8 cellular contexts compared by ENCODE assay signal in the genomic region with DNA sequence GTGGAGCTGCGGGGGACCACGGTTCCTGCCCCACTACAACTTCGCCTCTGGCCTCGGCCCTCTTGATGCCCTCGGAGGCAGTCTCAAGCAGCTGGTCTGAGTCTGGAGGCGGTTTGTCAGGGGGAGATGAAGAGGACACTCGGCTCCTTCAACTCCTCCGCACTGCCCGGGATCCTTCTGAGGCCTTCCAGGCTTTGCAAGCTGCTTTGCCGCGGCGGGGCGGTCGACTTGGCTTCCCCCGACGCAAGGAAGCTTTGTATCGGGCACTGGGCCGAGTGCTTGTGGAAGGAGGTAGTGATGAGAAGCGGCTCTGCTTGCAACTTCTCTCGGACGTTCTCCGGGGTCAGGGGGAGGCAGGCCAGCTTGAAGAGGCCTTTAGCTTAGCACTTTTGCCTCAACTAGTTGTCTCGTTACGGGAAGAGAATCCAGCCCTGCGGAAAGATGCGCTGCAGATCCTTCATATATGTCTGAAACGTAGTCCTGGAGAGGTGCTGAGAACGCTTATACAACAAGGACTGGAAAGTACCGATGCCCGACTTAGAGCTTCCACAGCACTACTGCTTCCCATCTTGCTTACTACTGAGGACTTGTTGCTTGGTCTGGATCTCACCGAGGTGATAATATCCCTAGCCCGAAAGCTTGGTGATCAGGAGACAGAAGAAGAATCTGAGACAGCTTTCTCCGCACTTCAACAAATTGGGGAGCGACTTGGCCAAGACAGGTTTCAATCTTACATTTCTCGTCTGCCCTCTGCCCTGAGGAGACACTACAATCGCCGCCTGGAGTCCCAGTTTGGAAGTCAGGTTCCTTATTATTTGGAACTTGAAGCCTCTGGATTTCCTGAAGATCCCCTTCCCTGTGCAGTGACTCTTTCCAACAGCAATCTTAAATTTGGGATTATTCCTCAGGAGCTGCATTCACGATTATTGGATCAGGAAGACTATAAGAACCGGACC. TPM values are rescaled to one million over a fixed set of nuclear protein-coding genes. Genes with fewer than 3 reads are reported as not detected.
DNase-seq lines count a peak whose midpoint lies in the region; ATAC-seq, FAIRE-seq and TF ChIP-seq lines count a peak whose summit lies in the region.

No MANE protein-coding gene starts in this region.

- WGBS in HUES64: 3% methylated on average over 39 of the region's 39 CpGs
- WGBS in heart right ventricle, 2 donors: 2 to 4% methylated on average over 39 of the region's 39 CpGs
- 1 to 4% (median 2%) methylated on average over 39 of the region's 39 CpGs for WGBS in psoas muscle, 3 donors

- no peak for TF ChIP-seq POLR2A in GM12892 (IDR thresholded peaks at IDR 0.05; ENCODE audit: low read depth, low read length)

- no peaks in the 10 kb centered on the region for H3K36me3 ChIP-seq in HUES64 (ENCODE audit: insufficient read depth, low read length)
- H3K36me3 ChIP-seq in heart right ventricle: no peaks in the 10 kb centered on the region
- H3K36me3 ChIP-seq in psoas muscle (ENCODE audit: insufficient read depth in 1 of 2, low read depth in 1 of 2): no peaks in the 10 kb centered on the region

- peaks cover 16% of the 10 kb centered on the region for H3K36me3 Mint-ChIP-seq in activated T-helper 1 cell treated with anti-CD3 and anti-CD28 coated beads, Interleukin-12 subunit alpha, Interleukin-12 subunit beta, Interleukin-2, Interleukin-4 antibody, amounts not matched to agents 30 ng/mL and 10 ng/mL and 1 ng/mL, durations not matched to agents 14 hours and 24 hours and 36 hours (ENCODE audit: low read depth)
- peaks cover 20% of the 10 kb centered on the region for H3K36me3 Mint-ChIP-seq in natural killer cell treated with Interleukin-12 subunit alpha and Interleukin-12 subunit beta and Interleukin-15 and Interleukin-18, amount 100 ng/mL, for 72 hours

- H3K4me3 Mint-ChIP-seq in activated T-helper 1 cell treated with anti-CD3 and anti-CD28 coated beads, Interleukin-12 subunit alpha, Interleukin-12 subunit beta, Interleukin-2, Interleukin-4 antibody, amounts not matched to agents 30 ng/mL and 10 ng/mL and 1 ng/mL, durations not matched to agents 14 hours and 24 hours and 36 hours: no peak overlapping the region
- H3K4me3 Mint-ChIP-seq in natural killer cell treated with Interleukin-12 subunit alpha and Interleukin-12 subunit beta and Interleukin-15 and Interleukin-18, amount 100 ng/mL, for 72 hours: no peak overlapping the region

- TF ChIP-seq CTCF in AG09309 (IDR thresholded peaks at IDR 0.05; ENCODE audit: control insufficient read depth, insufficient read depth, low read depth, low read length, missing control alignments): no peak
- TF ChIP-seq CTCF in heart right ventricle (IDR thresholded peaks at IDR 0.05): peak in 1 of 9 donors; percentile 6
- no peak for TF ChIP-seq CTCF in psoas muscle (IDR thresholded peaks at IDR 0.05)
- TF ChIP-seq CTCF in GM10248 (IDR thresholded peaks at IDR 0.05; ENCODE audit: control extremely low read depth, extremely low read depth, low read depth, missing control alignments): no peak

- H3K9ac ChIP-seq in HUES64 (ENCODE audit: low read depth, low read length): peak overlapping the region; percentile 64

- no peaks in the 10 kb centered on the region for H3K9me3 ChIP-seq in HUES64 (ENCODE audit: insufficient read depth, low read depth, low read length)
- H3K9me3 ChIP-seq in heart right ventricle: no peaks in the 10 kb centered on the region
- H3K9me3 ChIP-seq in psoas muscle: no peaks in the 10 kb centered on the region

- no peak overlapping the region for H3K27ac Mint-ChIP-seq in activated T-helper 1 cell treated with anti-CD3 and anti-CD28 coated beads, Interleukin-12 subunit alpha, Interleukin-12 subunit beta, Interleukin-2, Interleukin-4 antibody, amounts not matched to agents 30 ng/mL and 10 ng/mL and 1 ng/mL, durations not matched to agents 14 hours and 24 hours and 36 hours
- no peak overlapping the region for H3K27ac Mint-ChIP-seq in natural killer cell treated with Interleukin-12 subunit alpha and Interleukin-12 subunit beta and Interleukin-15 and Interleukin-18, amount 100 ng/mL, for 72 hours

- POLR2A ChIA-PET in GM10248 (lab: Yijun Ruan, JAX): interaction anchor here (1.3 kb wide), 1 partner anchor 171 kb away, joined by 3 read pairs; a partner anchor contains a TSS

- peaks cover 51% of the 10 kb centered on the region for H3K4me1 Mint-ChIP-seq in activated T-helper 1 cell treated with anti-CD3 and anti-CD28 coated beads, Interleukin-12 subunit alpha, Interleukin-12 subunit beta, Interleukin-2, Interleukin-4 antibody, amounts not matched to agents 30 ng/mL and 10 ng/mL and 1 ng/mL, durations not matched to agents 14 hours and 24 hours and 36 hours (ENCODE audit: low read depth)
- H3K4me1 Mint-ChIP-seq in natural killer cell treated with Interleukin-12 subunit alpha and Interleukin-12 subunit beta and Interleukin-15 and Interleukin-18, amount 100 ng/mL, for 72 hours (ENCODE audit: low read depth in 2 of 2): peaks cover 39 to 50% of the 10 kb centered on the region in 2 donors

- CTCF ChIA-PET in GM10248 (lab: Yijun Ruan, JAX): interaction anchor here (0.8 to 2.9 kb wide), 9 partner anchors 11 to 291 kb away, joined by 3 to 8 read pairs (median 4); no protein-coding TSS in a partner anchor

- H3K4me3 ChIP-seq in AG09309 (ENCODE audit: control insufficient read depth, low read depth, low read length) (peak overlapping the region; percentile 83), HUES64 (ENCODE audit: low read length) (peak overlapping the region; percentile 82), heart right ventricle (peak overlapping the region; percentile 50 to 98 (median 84)), psoas muscle (peak overlapping the region; percentile 89)

- peak; percentile 50 for FAIRE-seq in GM12892 (lab: Jason Lieb, UNC)

- H3K4me1 ChIP-seq in HUES64 (ENCODE audit: insufficient read depth, low read length) (peaks cover 32% of the 10 kb centered on the region), heart right ventricle (peaks cover 0 to 83% (median 71%) of the 10 kb centered on the region in 9 donors), psoas muscle (peaks cover 65% of the 10 kb centered on the region)

- H3K27me3 ChIP-seq in HUES64 (ENCODE audit: insufficient read depth, low read length) (no peaks in the 10 kb centered on the region), heart right ventricle (no peaks in the 10 kb centered on the region), psoas muscle (ENCODE audit: insufficient read depth in 3 of 3, low read length in 2 of 3) (no peaks in the 10 kb centered on the region)

- no peaks in the 10 kb centered on the region for H3K27me3 Mint-ChIP-seq in activated T-helper 1 cell treated with anti-CD3 and anti-CD28 coated beads, Interleukin-12 subunit alpha, Interleukin-12 subunit beta, Interleukin-2, Interleukin-4 antibody, amounts not matched to agents 30 ng/mL and 10 ng/mL and 1 ng/mL, durations not matched to agents 14 hours and 24 hours and 36 hours (ENCODE audit: insufficient read depth)
- H3K27me3 Mint-ChIP-seq in natural killer cell treated with Interleukin-12 subunit alpha and Interleukin-12 subunit beta and Interleukin-15 and Interleukin-18, amount 100 ng/mL, for 72 hours: no peaks in the 10 kb centered on the region

- DNase-seq in AG09309 (ENCODE audit: low read depth) (no peak), GM12892 (ENCODE audit: insufficient read length) (peak; percentile 17), heart right ventricle (peak; percentile 58 to 60), psoas muscle (peak; percentile 66 to 85), GM10248 (ENCODE audit: extremely low spot score) (no peak)
- peak; percentile 29 for DNase-seq in activated T-helper 1 cell treated with anti-CD3 and anti-CD28 coated beads, Interleukin-12 subunit alpha, Interleukin-12 subunit beta, Interleukin-2, Interleukin-4 antibody, amounts not matched to agents 30 ng/mL and 10 ng/mL and 1 ng/mL, durations not matched to agents 14 hours and 24 hours and 36 hours (ENCODE audit: low spot score)
- no peak for DNase-seq in natural killer cell treated with Interleukin-12 subunit alpha and Interleukin-12 subunit beta and Interleukin-15 and Interleukin-18, amount 100 ng/mL, for 72 hours (ENCODE audit: low spot score)

- H3K27ac ChIP-seq in HUES64 (ENCODE audit: low read depth, low read length) (peak overlapping the region; percentile 50), heart right ventricle (peak overlapping the region; percentile 2 to 96 (median 88)), psoas muscle (peak overlapping the region; percentile 90)

- ATAC-seq in heart right ventricle: peak; percentile 6 to 48 (median 20)
- ATAC-seq in psoas muscle: peak; percentile 7 to 63 (median 41)
- no peak for ATAC-seq in natural killer cell treated with Interleukin-12 subunit alpha and Interleukin-12 subunit beta and Interleukin-15 and Interleukin-18, amount 100 ng/mL, for 72 hours

- no peaks in the 10 kb centered on the region for H3K9me3 Mint-ChIP-seq in activated T-helper 1 cell treated with anti-CD3 and anti-CD28 coated beads, Interleukin-12 subunit alpha, Interleukin-12 subunit beta, Interleukin-2, Interleukin-4 antibody, amounts not matched to agents 30 ng/mL and 10 ng/mL and 1 ng/mL, durations not matched to agents 14 hours and 24 hours and 36 hours
- no peaks in the 10 kb centered on the region for H3K9me3 Mint-ChIP-seq in natural killer cell treated with Interleukin-12 subunit alpha and Interleukin-12 subunit beta and Interleukin-15 and Interleukin-18, amount 100 ng/mL, for 72 hours

- intact Hi-C loops in activated T-helper 1 cell treated with anti-CD3 and anti-CD28 coated beads, Interleukin-12 subunit alpha, Interleukin-12 subunit beta, Interleukin-2, Interleukin-4 antibody, amounts not matched to agents 30 ng/mL and 10 ng/mL and 1 ng/mL, durations not matched to agents 14 hours and 24 hours and 36 hours (cut with micrococcal nuclease): loop anchor here (1.0 kb wide), 7 partner anchors 8 to 305 kb away; a partner anchor contains a TSS
- intact Hi-C loops in heart right ventricle (cut with DNase I): loop anchor here in 7 of 10 donors (1.0 to 10.0 kb wide), 11 partner anchors 51 to 292 kb away; a partner anchor contains a TSS
- intact Hi-C loops in psoas muscle (cut with DNase I): loop anchor here (2.0 to 10.0 kb wide), 4 partner anchors 66 to 172 kb away; a partner anchor contains a TSS

RNA-seq across cellular contexts. Expression of a gene that starts 0.9 kb away (rescaled TPM):
- polyA plus RNA-seq in GM12892 (2012; ENCODE audit: missing spikeins): 8.1 TPM
- polyA plus RNA-seq in HUES64 (2013, experiment 1 of 2): 5.2 TPM
- polyA plus RNA-seq in HUES64 (2013, experiment 2 of 2): 5.3 TPM
- 9.3 TPM in 2 replicates for total RNA-seq in activated T-helper 1 cell treated with anti-CD3 and anti-CD28 coated beads, Interleukin-12 subunit alpha, Interleukin-12 subunit beta, Interleukin-2, Interleukin-4 antibody, amounts not matched to agents 30 ng/mL and 10 ng/mL and 1 ng/mL, durations not matched to agents 14 hours and 24 hours and 36 hours
- total RNA-seq in heart right ventricle: 10 to 100 TPM; 14.7 to 25.2 (median 22.2) TPM
- 1 to 10 TPM; 3.7 to 6.4 TPM for polyA plus RNA-seq in heart right ventricle
- 10 to 100 TPM in 3 of 4 donors, 1 to 10 TPM in 1; 9.1 to 16.0 (median 11.5) TPM for total RNA-seq in psoas muscle
- polyA plus RNA-seq in psoas muscle: 1 to 10 TPM; 5.1 to 8.7 (median 5.9) TPM
- 10 to 100 TPM; 11.0 to 11.5 TPM for total RNA-seq in natural killer cell treated with Interleukin-12 subunit alpha and Interleukin-12 subunit beta and Interleukin-15 and Interleukin-18, amount 100 ng/mL, for 72 hours

RNA-seq across cellular contexts. Expression of a gene that starts 1.1 kb away (rescaled TPM):
- polyA plus RNA-seq in GM12892 (2012; ENCODE audit: missing spikeins): 7.3 TPM
- 5.2 TPM for polyA plus RNA-seq in HUES64 (2013, experiment 1 of 2)
- polyA plus RNA-seq in HUES64 (2013, experiment 2 of 2): 5.5 TPM
- total RNA-seq in activated T-helper 1 cell treated with anti-CD3 and anti-CD28 coated beads, Interleukin-12 subunit alpha, Interleukin-12 subunit beta, Interleukin-2, Interleukin-4 antibody, amounts not matched to agents 30 ng/mL and 10 ng/mL and 1 ng/mL, durations not matched to agents 14 hours and 24 hours and 36 hours: 15.9 and 16.9 TPM in 2 replicates
- 10 to 100 TPM in 8 of 10 donors, 1 to 10 TPM in 2; 9.0 to 15.4 (median 13.0) TPM for total RNA-seq in heart right ventricle
- 1 to 10 TPM; 1.7 to 2.6 TPM for polyA plus RNA-seq in heart right ventricle
- total RNA-seq in psoas muscle: 10 to 100 TPM; 10.4 to 15.5 (median 13.0) TPM
- polyA plus RNA-seq in psoas muscle: 10 to 100 TPM in 1 of 3 donors, 1 to 10 TPM in 2; 3.3 to 12.2 (median 4.5) TPM
- total RNA-seq in natural killer cell treated with Interleukin-12 subunit alpha and Interleukin-12 subunit beta and Interleukin-15 and Interleukin-18, amount 100 ng/mL, for 72 hours: 10 to 100 TPM; 13.8 to 16.5 TPM

Comparison
In these comparisons a context has a peak if more than half of its experiments do, and no peak if none do; other contexts are left out.
1. DNase-seq: peak in GM12892 (single experiment), activated T-helper 1 cell treated with anti-CD3 and anti-CD28 coated beads, Interleukin-12 subunit alpha, Interleukin-12 subunit beta, Interleukin-2, Interleukin-4 antibody, amounts not matched to agents 30 ng/mL and 10 ng/mL and 1 ng/mL, durations not matched to agents 14 hours and 24 hours and 36 hours (single experiment), heart right ventricle (2 of 2) and psoas muscle (2 of 2); none in AG09309 (single experiment), GM10248 (single experiment) and natural killer cell treated with Interleukin-12 subunit alpha and Interleukin-12 subunit beta and Interleukin-15 and Interleukin-18, amount 100 ng/mL, for 72 hours (single experiment).
2. ATAC-seq: peak in heart right ventricle (8 of 8) and psoas muscle (4 of 4); none in natural killer cell treated with Interleukin-12 subunit alpha and Interleukin-12 subunit beta and Interleukin-15 and Interleukin-18, amount 100 ng/mL, for 72 hours (0 of 2).
3. Peak in every context shown above with its lines, with median percentiles within 50 percentile points of each other: H3K4me3 ChIP-seq and H3K27ac ChIP-seq.